In genomic region chr1:153962088-153963029, GRCh38 we compare ENCODE assay signal across 6 cellular contexts. TPM values are rescaled to one million over a fixed set of nuclear protein-coding genes. Genes with fewer than 3 reads are reported as not detected.
A peak's percentile ranks its signal among the peaks of the same experiment; 100 is the strongest.
DNase-seq lines count a peak whose midpoint lies in the region; ATAC-seq and TF ChIP-seq lines count a peak whose summit lies in the region.

No MANE protein-coding gene starts in this region.

- no peaks in the 10 kb centered on the region for H3K9me3 Mint-ChIP-seq in stimulated activated naive CD8-positive, alpha-beta T cell treated with anti-CD3 and anti-CD28 coated beads, Interleukin-15, amount 100 ng/mL, for 72 hours

- no peaks in the 10 kb centered on the region for H3K27me3 ChIP-seq in BLaER1 treated with 17β-estradiol and CSF1 and Interleukin-3, amounts not matched to agents 10 nM and 100 nM
- no peaks in the 10 kb centered on the region for H3K27me3 ChIP-seq in fibroblast of lung (ENCODE audit: control insufficient read depth, insufficient read depth, low read length)

- H3K9ac ChIP-seq in BLaER1 treated with 17β-estradiol and CSF1 and Interleukin-3, amounts not matched to agents 10 nM and 100 nM = peak overlapping the region; percentile 81 to 96 (median 87)
- H3K9ac ChIP-seq in fibroblast of lung (ENCODE audit: insufficient read depth, low read length) = peak overlapping the region; percentile 88

- H2AFZ ChIP-seq in fibroblast of lung (ENCODE audit: low read length) = no peak overlapping the region

- H3K4me1 ChIP-seq in BLaER1 treated with 17β-estradiol and CSF1 and Interleukin-3, amounts not matched to agents 10 nM and 100 nM = peaks cover 59 to 76% (median 72%) of the 10 kb centered on the region in 10 experiments
- H3K4me1 ChIP-seq in fibroblast of lung (ENCODE audit: control insufficient read depth, extremely low read depth, insufficient read depth, low read length) = peaks cover 20% of the 10 kb centered on the region

- H3K4me3 Mint-ChIP-seq in stimulated activated naive CD8-positive, alpha-beta T cell treated with anti-CD3 and anti-CD28 coated beads, Interleukin-15, amount 100 ng/mL, for 72 hours = peak overlapping the region; percentile 81 to 88

- TF ChIP-seq CTCF in fibroblast of lung (conservative IDR thresholded peaks at IDR 0.05 in 1 of 2, IDR thresholded peaks at IDR 0.05 in 1 of 2; ENCODE audit: low read depth in 1 of 2, low read length in 2 of 2) = no peak

- peak overlapping the region; percentile 64 to 77 for H3K27ac Mint-ChIP-seq in stimulated activated naive CD8-positive, alpha-beta T cell treated with anti-CD3 and anti-CD28 coated beads, Interleukin-15, amount 100 ng/mL, for 72 hours

- H3K27ac ChIP-seq in BLaER1 treated with 17β-estradiol and CSF1 and Interleukin-3, amounts not matched to agents 10 nM and 100 nM = peak overlapping the region; percentile 72 to 93 (median 91)
- H3K27ac ChIP-seq in fibroblast of lung (ENCODE audit: insufficient read depth, low read length) = peak overlapping the region; percentile 91

- ATAC-seq in stimulated activated naive CD8-positive, alpha-beta T cell treated with anti-CD3 and anti-CD28 coated beads, Interleukin-15, amount 100 ng/mL, for 72 hours = no peak
- ATAC-seq in GM21576 (IDR thresholded peaks at IDR 0.05; ENCODE audit: unreplicated experiment) (no peak), GM19463 (IDR thresholded peaks at IDR 0.05; ENCODE audit: unreplicated experiment) (no peak)

- peak overlapping the region; percentile 64 to 85 (median 71) for H3K4me3 ChIP-seq in BLaER1 treated with 17β-estradiol and CSF1 and Interleukin-3, amounts not matched to agents 10 nM and 100 nM
- H3K4me3 ChIP-seq in fibroblast of lung (replicated peaks in 1 of 4; ENCODE audit: control extremely low read depth in 1 of 4, insufficient read depth in 1 of 4, low read depth in 3 of 4, low read length in 4 of 4) = peak overlapping the region; percentile 72 to 88 (median 78)

- H3K4me2 ChIP-seq in BLaER1 treated with 17β-estradiol and CSF1 and Interleukin-3, amounts not matched to agents 10 nM and 100 nM = peak overlapping the region; percentile 90 to 100 (median 99)
- peak overlapping the region; percentile 68 for H3K4me2 ChIP-seq in fibroblast of lung (ENCODE audit: extremely low read depth, insufficient read depth, low read length)

- H3K36me3 ChIP-seq in BLaER1 treated with 17β-estradiol and CSF1 and Interleukin-3, amounts not matched to agents 10 nM and 100 nM = peaks cover 13 to 26% (median 17%) of the 10 kb centered on the region in 11 experiments; a peak in 21 of 22 replicates
- H3K36me3 ChIP-seq in fibroblast of lung (ENCODE audit: control insufficient read depth, insufficient read depth, low read length) = peaks cover 4% of the 10 kb centered on the region

- H4K20me1 ChIP-seq in BLaER1 treated with 17β-estradiol and CSF1 and Interleukin-3, amounts not matched to agents 10 nM and 100 nM = peaks cover 2 to 20% (median 5%) of the 10 kb centered on the region in 11 experiments; a peak in 14 of 22 replicates
- H4K20me1 ChIP-seq in fibroblast of lung (ENCODE audit: control insufficient read depth, extremely low read depth, insufficient read depth, low read length) = no peaks in the 10 kb centered on the region

- peak; percentile 22 for DNase-seq in NCI-H226
- peak; percentile 56 to 70 for DNase-seq in fibroblast of lung (ENCODE audit: low read depth in 2 of 2)
- no peak for DNase-seq in stimulated activated naive CD8-positive, alpha-beta T cell treated with anti-CD3 and anti-CD28 coated beads, Interleukin-15, amount 100 ng/mL, for 72 hours

- no peaks in the 10 kb centered on the region for H3K27me3 Mint-ChIP-seq in stimulated activated naive CD8-positive, alpha-beta T cell treated with anti-CD3 and anti-CD28 coated beads, Interleukin-15, amount 100 ng/mL, for 72 hours

- H3K9me3 ChIP-seq in BLaER1 treated with 17β-estradiol and CSF1 and Interleukin-3, amounts not matched to agents 10 nM and 100 nM (replicated peaks in 1 of 11) = no peaks in the 10 kb centered on the region
- no peaks in the 10 kb centered on the region for H3K9me3 ChIP-seq in fibroblast of lung (ENCODE audit: control insufficient read depth, insufficient read depth, low read depth, low read length)

- H3K4me1 Mint-ChIP-seq in stimulated activated naive CD8-positive, alpha-beta T cell treated with anti-CD3 and anti-CD28 coated beads, Interleukin-15, amount 100 ng/mL, for 72 hours = peaks cover 64% of the 10 kb centered on the region

- peaks cover 19% of the 10 kb centered on the region for H3K79me2 ChIP-seq in fibroblast of lung (ENCODE audit: control insufficient read depth, insufficient read depth, low read length)

RNA-seq across cellular contexts. Expression of gene SLC39A1, which starts 1.0 kb away (rescaled TPM):
- 113 and 119 TPM in 2 replicates for total RNA-seq in fibroblast of lung
- polyA plus RNA-seq in fibroblast of lung = 80.5 and 94.4 TPM in 2 replicates
- polyA plus RNA-seq in fibroblast of lung (2012) = 89.0 and 97.9 TPM in 2 replicates
- 118 and 119 TPM in 2 replicates for polyA minus RNA-seq in fibroblast of lung (ENCODE audit: low replicate concordance)

RNA-seq across cellular contexts. Expression of gene CRTC2, which starts 3.9 kb away (rescaled TPM):
- 2.6 TPM in 2 replicates for total RNA-seq in fibroblast of lung
- 7.1 and 10.9 TPM in 2 replicates for polyA plus RNA-seq in fibroblast of lung
- 14.7 and 18.3 TPM in 2 replicates for polyA plus RNA-seq in fibroblast of lung (2012)
- 98.3 and 119 TPM in 2 replicates for polyA minus RNA-seq in fibroblast of lung (ENCODE audit: low replicate concordance)

RNA-seq across cellular contexts. Expression of gene CREB3L4, which starts 5.3 kb away (rescaled TPM):
- 6.4 and 8.2 TPM in 2 replicates for total RNA-seq in fibroblast of lung
- polyA plus RNA-seq in fibroblast of lung = 3.7 and 4.8 TPM in 2 replicates
- 3.3 and 4.6 TPM in 2 replicates for polyA plus RNA-seq in fibroblast of lung (2012)
- 2.0 and 16.6 TPM in 2 replicates for polyA minus RNA-seq in fibroblast of lung (ENCODE audit: low replicate concordance)

RNA-seq across cellular contexts. Expression of gene JTB, which starts 15.1 kb away (rescaled TPM):
- total RNA-seq in fibroblast of lung = 98.9 and 131 TPM in 2 replicates
- polyA plus RNA-seq in fibroblast of lung = 102 and 123 TPM in 2 replicates
- polyA plus RNA-seq in fibroblast of lung (2012) = 98.6 and 98.8 TPM in 2 replicates
- polyA minus RNA-seq in fibroblast of lung (ENCODE audit: low replicate concordance) = 54.5 and 60.8 TPM in 2 replicates

RNA-seq across cellular contexts. Expression of gene DENND4B, which starts 15.8 kb away (rescaled TPM):
- total RNA-seq in fibroblast of lung = 13.6 and 17.7 TPM in 2 replicates
- polyA plus RNA-seq in fibroblast of lung = 9.1 and 15.9 TPM in 2 replicates
- 12.4 and 16.0 TPM in 2 replicates for polyA plus RNA-seq in fibroblast of lung (2012)
- polyA minus RNA-seq in fibroblast of lung (ENCODE audit: low replicate concordance) = 48.3 and 58.9 TPM in 2 replicates

Comparison
In these comparisons a context has a peak if more than half of its experiments do, and no peak if none do; other contexts are left out.
1. DNase-seq: peak in NCI-H226 (single experiment) and fibroblast of lung (2 of 2); none in stimulated activated naive CD8-positive, alpha-beta T cell treated with anti-CD3 and anti-CD28 coated beads, Interleukin-15, amount 100 ng/mL, for 72 hours (0 of 2).